Comparison of ENCODE assay signal across 10 cellular contexts in genomic region chr2:209380278-209380677, GRCh38. TPM values are rescaled to one million over a fixed set of nuclear protein-coding genes. Genes with fewer than 3 reads are reported as not detected.
DNase-seq lines count a peak whose midpoint lies in the region; ATAC-seq and TF ChIP-seq lines count a peak whose summit lies in the region.
"Had no signal": no experiment of that assay in that cellular context is flagged by ENCODE, and none has a peak within 500 bp of the region (broad histone marks: within the 10 kb centered on the region; RNA-seq: fewer than 3 reads in every experiment).

No MANE protein-coding gene starts in this region.

- H3K27me3 Mint-ChIP-seq in activated CD8-positive, alpha-beta memory T cell treated with anti-CD3 and anti-CD28 coated beads, Interleukin-2, amount 10 ng/mL, durations not matched to agents 7 days and 5 days = no peaks in the 10 kb centered on the region

- no peak overlapping the region for H3K9ac ChIP-seq in parathyroid adenoma

- H3K27ac ChIP-seq in parathyroid adenoma = no peak overlapping the region
- H3K27ac ChIP-seq: 22Rv1, neutrophil had no signal

- no peaks in the 10 kb centered on the region for H3K9me3 ChIP-seq in parathyroid adenoma (ENCODE audit: control insufficient read depth, low read length)
- H3K9me3 ChIP-seq: neutrophil had no signal

- H3K36me3 Mint-ChIP-seq in activated CD8-positive, alpha-beta memory T cell treated with anti-CD3 and anti-CD28 coated beads, Interleukin-2, amount 10 ng/mL, durations not matched to agents 7 days and 5 days = no peaks in the 10 kb centered on the region

- no peaks in the 10 kb centered on the region for H3K4me1 ChIP-seq in parathyroid adenoma

- CTCF ChIA-PET in activated CD8-positive, alpha-beta memory T cell treated with anti-CD3 and anti-CD28 coated beads, Interleukin-2, amount 10 ng/mL, durations not matched to agents 7 days and 5 days (lab: Charles Lee) = no interaction called here

- ATAC-seq in HG03025 (IDR thresholded peaks at IDR 0.05; ENCODE audit: low FRiP score, unreplicated experiment) = peak; percentile 99
- ATAC-seq in activated CD8-positive, alpha-beta memory T cell treated with anti-CD3 and anti-CD28 coated beads, Interleukin-2, amount 10 ng/mL, durations not matched to agents 7 days and 5 days = no peak
- ATAC-seq in sciatic nerve = no peak

- no peak overlapping the region for H3K4me3 Mint-ChIP-seq in activated CD8-positive, alpha-beta memory T cell treated with anti-CD3 and anti-CD28 coated beads, Interleukin-2, amount 10 ng/mL, durations not matched to agents 7 days and 5 days

- TF ChIP-seq CTCF in parathyroid adenoma (IDR thresholded peaks at IDR 0.05) = no peak

- H3K27ac Mint-ChIP-seq in activated CD8-positive, alpha-beta memory T cell treated with anti-CD3 and anti-CD28 coated beads, Interleukin-2, amount 10 ng/mL, durations not matched to agents 7 days and 5 days = no peak overlapping the region

- H3K4me2 ChIP-seq in parathyroid adenoma (ENCODE audit: low read length) = no peak overlapping the region

- no peak overlapping the region for H3K4me3 ChIP-seq in parathyroid adenoma (ENCODE audit: low read depth, low read length)

- peak overlapping the region; percentile 39 for H2AFZ ChIP-seq in parathyroid adenoma

- no peaks in the 10 kb centered on the region for H3K79me2 ChIP-seq in parathyroid adenoma

- peak; percentile 50 for DNase-seq in DMS79 treated with DMSO at 0.1 percent for 48 hours (lab: John Stamatoyannopoulos, UW)
- no peak for DNase-seq in DMS79 (lab: John Stamatoyannopoulos, UW)
- DNase-seq in NCI-H2107 (lab: John Stamatoyannopoulos, UW) = peak; percentile 24
- no peak for DNase-seq in activated CD8-positive, alpha-beta memory T cell treated with anti-CD3 and anti-CD28 coated beads, Interleukin-2, amount 10 ng/mL, durations not matched to agents 7 days and 5 days
- DNase-seq in sciatic nerve (ENCODE audit: low spot score) = no peak
- DNase-seq in NCI-H524 treated with DMSO at 0.1 percent for 48 hours (lab: John Stamatoyannopoulos, UW) = no peak

- no peaks in the 10 kb centered on the region for H3K27me3 ChIP-seq in parathyroid adenoma (ENCODE audit: control insufficient read depth, insufficient read depth, low read length)
- H3K27me3 ChIP-seq: neutrophil had no signal

- H3K9me3 Mint-ChIP-seq in activated CD8-positive, alpha-beta memory T cell treated with anti-CD3 and anti-CD28 coated beads, Interleukin-2, amount 10 ng/mL, durations not matched to agents 7 days and 5 days (ENCODE audit: low read depth) = peaks cover 7% of the 10 kb centered on the region

- intact Hi-C loops in sciatic nerve (cut with DNase I) = no loop called here

- H3K36me3 ChIP-seq in parathyroid adenoma (ENCODE audit: control insufficient read depth, insufficient read depth, low read length) = no peaks in the 10 kb centered on the region
- H3K36me3 ChIP-seq: neutrophil had no signal

- H3K4me1 Mint-ChIP-seq in activated CD8-positive, alpha-beta memory T cell treated with anti-CD3 and anti-CD28 coated beads, Interleukin-2, amount 10 ng/mL, durations not matched to agents 7 days and 5 days = no peaks in the 10 kb centered on the region

RNA-seq across cellular contexts. Expression of gene MAP2, which starts 43.6 kb away (rescaled TPM):
- total RNA-seq in activated CD8-positive, alpha-beta memory T cell treated with anti-CD3 and anti-CD28 coated beads, Interleukin-2, amount 10 ng/mL, durations not matched to agents 7 days and 5 days = under 1 TPM in 1 of 2 experiments, not detected in 1; 0.16 TPM
- total RNA-seq in sciatic nerve = 41.9 TPM

Comparison
In these comparisons a context has a peak if more than half of its experiments do, and no peak if none do; other contexts are left out.
1. DNase-seq: peak in DMS79 treated with DMSO at 0.1 percent for 48 hours (single experiment) and NCI-H2107 (single experiment); none in DMS79 (single experiment), activated CD8-positive, alpha-beta memory T cell treated with anti-CD3 and anti-CD28 coated beads, Interleukin-2, amount 10 ng/mL, durations not matched to agents 7 days and 5 days (single experiment), sciatic nerve (single experiment) and NCI-H524 treated with DMSO at 0.1 percent for 48 hours (single experiment).
2. RNA of gene MAP2, which starts 43.6 kb away (total RNA-seq): 41.9 TPM in sciatic nerve (single experiment); 0.16 TPM in activated CD8-positive, alpha-beta memory T cell treated with anti-CD3 and anti-CD28 coated beads, Interleukin-2, amount 10 ng/mL, durations not matched to agents 7 days and 5 days; every median in the first group is over 10 times any median in the second.